ENCODE assay signal across 8 cellular contexts in genomic region chr12:14257303-14257733, GRCh38.
DNase-seq lines count a peak whose midpoint lies in the region; ATAC-seq and TF ChIP-seq lines count a peak whose summit lies in the region.

No MANE protein-coding gene starts in this region.

- no peak overlapping the region for H3K4me3 ChIP-seq in mucosa of descending colon
- no peak overlapping the region for H3K4me3 ChIP-seq in urinary bladder (ENCODE audit: low read depth, low read length)

- TF ChIP-seq CTCF in mucosa of descending colon (IDR thresholded peaks at IDR 0.05): no peak

- H3K4me1 ChIP-seq in mucosa of descending colon (ENCODE audit: low read depth) (peaks cover 10% of the 10 kb centered on the region), urinary bladder (ENCODE audit: insufficient read depth) (no peaks in the 10 kb centered on the region)

- H3K27me3 Mint-ChIP-seq in activated T-cell treated with anti-CD3 and anti-CD28 coated beads, Interleukin-2, amount 50 U/mL, for 72 hours (ENCODE audit: low read depth): no peaks in the 10 kb centered on the region

- intact Hi-C loops in mucosa of descending colon (cut with DNase I, micrococcal nuclease): loop anchor here (5.0 to 10.0 kb wide), 2 partner anchors 107 to 110 kb away; partner anchors contain the start of gene ATF7IP (in 2 of the 2)

- peaks cover 7 to 11% of the 10 kb centered on the region in 2 donors for H3K36me3 Mint-ChIP-seq in activated T-cell treated with anti-CD3 and anti-CD28 coated beads, Interleukin-2, amount 50 U/mL, for 72 hours (ENCODE audit: insufficient read depth in 2 of 2)

- peaks cover 0 to 6% of the 10 kb centered on the region in 2 donors for H3K9me3 Mint-ChIP-seq in activated T-cell treated with anti-CD3 and anti-CD28 coated beads, Interleukin-2, amount 50 U/mL, for 72 hours

- no peak for DNase-seq in activated T-cell treated with anti-CD3 and anti-CD28 coated beads, Interleukin-2, amount 50 U/mL, for 72 hours
- DNase-seq in activated T-cell treated with anti-CD3 and anti-CD28 coated beads, Interleukin-2, amount 50 U/mL, for 1 hour: no peak
- DNase-seq in caudate nucleus (lab: John Stamatoyannopoulos, UW): peak in 1 of 61 donors; percentile 73
- peak in 2 of 3 donors; percentile 87 to 89 for DNase-seq in mucosa of descending colon
- DNase-seq in DMS114 treated with DMSO at 0.1 percent for 48 hours (lab: John Stamatoyannopoulos, UW; ENCODE audit: unreplicated experiment): no peak
- no peak for DNase-seq in central memory CD4-positive, alpha-beta T cell

- H3K27ac ChIP-seq in caudate nucleus (ENCODE audit: low read depth, low read length) (peak overlapping the region; percentile 98), urinary bladder (ENCODE audit: low read depth) (peak overlapping the region; percentile 74)

- 4% methylated on average over 7 of the region's 7 CpGs for WGBS in urinary bladder

- H3K36me3 ChIP-seq in mucosa of descending colon (ENCODE audit: low read depth): no peaks in the 10 kb centered on the region
- no peaks in the 10 kb centered on the region for H3K36me3 ChIP-seq in urinary bladder (ENCODE audit: insufficient read depth)

- peaks cover 65% of the 10 kb centered on the region for H3K4me1 Mint-ChIP-seq in activated T-cell treated with anti-CD3 and anti-CD28 coated beads, Interleukin-2, amount 50 U/mL, for 72 hours (ENCODE audit: low read depth)

- no peak for ATAC-seq in activated T-cell treated with anti-CD3 and anti-CD28 coated beads, Interleukin-2, amount 50 U/mL, for 72 hours (replicated peaks in 1 of 2)
- ATAC-seq in mucosa of descending colon (no peak), GM18870 (IDR thresholded peaks at IDR 0.05; ENCODE audit: unreplicated experiment) (no peak)

- H3K9me3 ChIP-seq in mucosa of descending colon: no peaks in the 10 kb centered on the region

- H3K4me3 Mint-ChIP-seq in activated T-cell treated with anti-CD3 and anti-CD28 coated beads, Interleukin-2, amount 50 U/mL, for 72 hours: peak overlapping the region; percentile 82 to 88

- H3K27ac Mint-ChIP-seq in activated T-cell treated with anti-CD3 and anti-CD28 coated beads, Interleukin-2, amount 50 U/mL, for 72 hours: peak overlapping the region; percentile 98

Comparison
In these comparisons a context has a peak if more than half of its experiments do, and no peak if none do; other contexts are left out.
1. DNase-seq: peak in mucosa of descending colon (2 of 3); none in activated T-cell treated with anti-CD3 and anti-CD28 coated beads, Interleukin-2, amount 50 U/mL, for 72 hours (0 of 2), activated T-cell treated with anti-CD3 and anti-CD28 coated beads, Interleukin-2, amount 50 U/mL, for 1 hour (single experiment), DMS114 treated with DMSO at 0.1 percent for 48 hours (single experiment) and central memory CD4-positive, alpha-beta T cell (single experiment).